Comparison of ENCODE assay signal across 1 cellular context in genomic region chr4:39446842-39447573, GRCh38.
TF ChIP-seq lines count a peak whose summit lies in the region.

No MANE protein-coding gene starts in this region.

TF ChIP-seq in GM12878, 131 proteins besides CTCF, POLR2A, EP300 and RAD21 (continued from another document):
- TF ChIP-seq CREB1 (IDR thresholded peaks at IDR 0.05; ENCODE audit: low read depth): peak; percentile 62; the same call in 1 of the 2 replicates
- TF ChIP-seq TARDBP (IDR thresholded peaks at IDR 0.05; ENCODE audit: borderline replicate concordance): no peak
- no peak for TF ChIP-seq NR2F1 (conservative IDR thresholded peaks at IDR 0.05)
- no peak for TF ChIP-seq ATF3 (IDR thresholded peaks at IDR 0.05; ENCODE audit: borderline replicate concordance, extremely low read depth, low read depth, low read length)
- no peak for TF ChIP-seq MAX (IDR thresholded peaks at IDR 0.05; ENCODE audit: low read depth, low read length)
- no peak for TF ChIP-seq MTA3 (IDR thresholded peaks at IDR 0.05; ENCODE audit: borderline replicate concordance, low read length)
- TF ChIP-seq DPF2 (IDR thresholded peaks at IDR 0.05): peak; percentile 64; the same call in 1 of the 2 replicates
- TF ChIP-seq RFX5 (IDR thresholded peaks at IDR 0.05; ENCODE audit: low read depth, low read length): no peak
- TF ChIP-seq NR2C1 (IDR thresholded peaks at IDR 0.05): peak; percentile 15; the same call in 1 of the 2 replicates
- TF ChIP-seq RAD51 (IDR thresholded peaks at IDR 0.05): no peak
- TF ChIP-seq SREBF1 (IDR thresholded peaks at IDR 0.05; ENCODE audit: low read length): no peak
- TF ChIP-seq SMC3 (IDR thresholded peaks at IDR 0.05; ENCODE audit: borderline replicate concordance, low read length): peak; percentile 39; the same call in 1 of the 2 replicates
- no peak for TF ChIP-seq HDAC2 (IDR thresholded peaks at IDR 0.05)
- TF ChIP-seq ZNF622 (IDR thresholded peaks at IDR 0.05): no peak
- no peak for TF ChIP-seq FOS (IDR thresholded peaks at IDR 0.05; ENCODE audit: borderline replicate concordance, extremely low read depth, insufficient read length)
- TF ChIP-seq TAF1 (IDR thresholded peaks at IDR 0.05; ENCODE audit: borderline replicate concordance, low read depth, low read length): no peak
- TF ChIP-seq SIX5 (IDR thresholded peaks at IDR 0.05; ENCODE audit: low read depth, low read length, severe bottlenecking): no peak
TF ChIP-seq in GM12878: peak in this region for 28.
